20 cellular contexts compared by ENCODE assay signal in the genomic region with DNA sequence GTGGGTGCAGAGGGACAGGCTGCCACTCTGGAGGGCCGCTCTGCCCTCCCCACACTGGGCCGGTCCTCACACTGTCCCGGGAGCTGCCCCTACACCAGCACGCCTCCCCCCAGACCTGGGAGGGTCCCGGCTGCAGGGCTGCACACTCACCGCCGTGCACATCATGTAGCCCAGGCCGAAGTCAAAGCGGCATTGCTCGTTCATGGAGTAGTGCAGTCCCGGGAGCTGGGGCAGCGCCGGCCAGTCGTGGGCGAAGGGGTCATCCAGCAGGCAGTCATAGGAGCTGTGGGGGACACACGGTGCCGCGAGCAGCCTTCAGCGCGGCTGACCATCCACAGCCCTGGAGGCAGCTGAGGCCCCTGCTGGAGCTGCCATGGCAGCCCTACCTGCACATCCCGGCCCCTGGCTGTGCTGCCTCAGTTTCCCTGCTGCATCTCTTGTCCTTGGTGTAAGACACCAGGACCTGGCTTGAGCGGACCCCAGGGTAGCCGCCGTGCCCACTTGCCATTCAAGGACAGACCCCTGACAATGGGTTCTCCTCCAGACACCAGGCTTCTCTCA.
"Had no signal": no experiment of that assay in that cellular context is flagged by ENCODE, and none has a peak within 500 bp of the region (broad histone marks: within the 10 kb centered on the region; RNA-seq: fewer than 3 reads in every experiment).

No MANE protein-coding gene starts in this region.

- H3K27me3 ChIP-seq: right lobe of liver, thyroid gland had no signal

- H3K36me3 Mint-ChIP-seq: activated naive CD4-positive, alpha-beta T cell treated with anti-CD3 and anti-CD28 coated beads, Interleukin-2, amount 10 ng/mL, durations not matched to agents 7 days and 5 days; stimulated activated memory B cell treated with anti-CD40 and anti-IgM and Interleukin-4, amounts not matched to agents 10 μg/mL and 1 μg/mL and 100 μg/mL, for 72 hours had no signal

- H3K27ac Mint-ChIP-seq: activated naive CD4-positive, alpha-beta T cell treated with anti-CD3 and anti-CD28 coated beads, Interleukin-2, amount 10 ng/mL, durations not matched to agents 7 days and 5 days; activated naive CD8-positive, alpha-beta T cell treated with anti-CD3 and anti-CD28 coated beads, Interleukin-2, amount 50 U/mL, for 24 hours; activated T-helper 2 cell treated with anti-CD3 and anti-CD28 coated beads, Interferon-gamma antibody, Interleukin-2, Interleukin-4, amounts not matched to agents 10 μg/mL and 5 μg/mL and 100 μg/mL, durations not matched to agents 14 hours and 24 hours and 36 hours; brain; nephron progenitor cell; stimulated activated memory B cell treated with anti-CD40 and anti-IgM and Interleukin-4, amounts not matched to agents 10 μg/mL and 1 μg/mL and 100 μg/mL, for 72 hours had no signal

- H3K9me3 ChIP-seq: psoas muscle, right lobe of liver, thyroid gland had no signal

- H3K9me3 Mint-ChIP-seq: activated naive CD4-positive, alpha-beta T cell treated with anti-CD3 and anti-CD28 coated beads, Interleukin-2, amount 10 ng/mL, durations not matched to agents 7 days and 5 days; activated naive CD8-positive, alpha-beta T cell treated with anti-CD3 and anti-CD28 coated beads, Interleukin-2, amount 50 U/mL, for 24 hours; activated T-helper 2 cell treated with anti-CD3 and anti-CD28 coated beads, Interferon-gamma antibody, Interleukin-2, Interleukin-4, amounts not matched to agents 10 μg/mL and 5 μg/mL and 100 μg/mL, durations not matched to agents 14 hours and 24 hours and 36 hours; central memory CD8-positive, alpha-beta T cell; stimulated activated memory B cell treated with anti-CD40 and anti-IgM and Interleukin-4, amounts not matched to agents 10 μg/mL and 1 μg/mL and 100 μg/mL, for 72 hours had no signal

- ATAC-seq: activated naive CD8-positive, alpha-beta T cell treated with anti-CD3 and anti-CD28 coated beads, Interleukin-2, amount 50 U/mL, for 24 hours; psoas muscle had no signal

- H3K4me1 Mint-ChIP-seq: activated naive CD4-positive, alpha-beta T cell treated with anti-CD3 and anti-CD28 coated beads, Interleukin-2, amount 10 ng/mL, durations not matched to agents 7 days and 5 days; activated naive CD8-positive, alpha-beta T cell treated with anti-CD3 and anti-CD28 coated beads, Interleukin-2, amount 50 U/mL, for 24 hours; central memory CD8-positive, alpha-beta T cell; stimulated activated memory B cell treated with anti-CD40 and anti-IgM and Interleukin-4, amounts not matched to agents 10 μg/mL and 1 μg/mL and 100 μg/mL, for 72 hours had no signal

- DNase-seq: activated CD4-positive, alpha-beta T cell treated with anti-CD3 and anti-CD28 coated beads, Interleukin-2, amount 50 U/mL, for 48 hours; activated naive CD4-positive, alpha-beta T cell treated with anti-CD3 and anti-CD28 coated beads, Interleukin-2, amount 10 ng/mL, durations not matched to agents 7 days and 5 days; activated naive CD8-positive, alpha-beta T cell treated with anti-CD3 and anti-CD28 coated beads, Interleukin-2, amount 50 U/mL, for 24 hours; activated T-cell treated with anti-CD3 and anti-CD28 coated beads, Interleukin-2, amount 50 U/mL, for 1 hour; anterior cingulate cortex; cortex of kidney; erythroblast; foreskin melanocyte; nephron progenitor cell; psoas muscle; stimulated activated CD4-positive, alpha-beta T cell treated with anti-CD3 and anti-CD28 coated beads, Interleukin-4, amount 100 ng/mL, for 4 hours; SW 1271; T-helper 2 cell; thyroid gland; WERI-Rb-1 had no signal

- H3K27me3 Mint-ChIP-seq: activated naive CD8-positive, alpha-beta T cell treated with anti-CD3 and anti-CD28 coated beads, Interleukin-2, amount 50 U/mL, for 24 hours; brain had no signal

- H3K27ac ChIP-seq: psoas muscle, right lobe of liver, thyroid gland, WERI-Rb-1 had no signal

- H3K4me3 ChIP-seq: psoas muscle, right lobe of liver, thyroid gland had no signal

- H3K4me1 ChIP-seq: psoas muscle, right lobe of liver, thyroid gland had no signal

- H3K4me3 Mint-ChIP-seq: activated naive CD4-positive, alpha-beta T cell treated with anti-CD3 and anti-CD28 coated beads, Interleukin-2, amount 10 ng/mL, durations not matched to agents 7 days and 5 days; activated naive CD8-positive, alpha-beta T cell treated with anti-CD3 and anti-CD28 coated beads, Interleukin-2, amount 50 U/mL, for 24 hours; brain; central memory CD8-positive, alpha-beta T cell; nephron progenitor cell; stimulated activated memory B cell treated with anti-CD40 and anti-IgM and Interleukin-4, amounts not matched to agents 10 μg/mL and 1 μg/mL and 100 μg/mL, for 72 hours had no signal

- H3K36me3 ChIP-seq: right lobe of liver, thyroid gland, WERI-Rb-1 had no signal
